In the genomic region with DNA sequence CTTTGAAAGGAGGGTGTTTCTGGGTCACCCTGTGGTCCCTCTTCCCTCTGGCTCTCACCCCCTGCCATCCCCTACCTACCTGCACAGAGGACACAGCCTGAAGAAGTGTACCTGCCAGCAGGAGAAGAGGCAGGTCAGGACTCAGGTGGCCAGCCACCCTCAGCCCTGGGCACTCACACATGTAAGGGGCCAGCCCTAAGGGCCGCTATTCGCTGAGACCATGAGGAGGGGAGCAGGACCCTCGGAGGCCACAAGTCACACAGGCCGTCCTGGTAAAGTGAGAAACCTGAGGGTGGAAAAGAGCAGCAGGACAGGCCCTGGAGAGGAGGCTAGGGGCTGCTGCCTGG, we compare ENCODE assay signal across 7 cellular contexts. TPM values are rescaled to one million over a fixed set of nuclear protein-coding genes. Genes with fewer than 3 reads are reported as not detected.
DNase-seq lines count a peak whose midpoint lies in the region; ATAC-seq and TF ChIP-seq lines count a peak whose summit lies in the region.

No MANE protein-coding gene starts in this region.

- no peak for TF ChIP-seq EP300 in stomach (IDR thresholded peaks at IDR 0.05)

- peaks cover 17 to 34% (median 26%) of the 10 kb centered on the region in 4 donors for H3K4me1 ChIP-seq in stomach

- intact Hi-C loops in stomach (cut with DNase I; ENCODE audit: low total_unique reads): no loop called here

- DNase-seq in WERI-Rb-1 (no peak), stomach (no peak), AML-193 (lab: John Stamatoyannopoulos, UW) (no peak), MV-4-11 (lab: John Stamatoyannopoulos, UW) (no peak)

- H3K36me3 ChIP-seq in WERI-Rb-1: peaks cover 33% of the 10 kb centered on the region
- peaks cover 11 to 26% (median 23%) of the 10 kb centered on the region in 4 donors for H3K36me3 ChIP-seq in stomach

- peak overlapping the region; percentile 71 for H3K4me3 ChIP-seq in WERI-Rb-1 (ENCODE audit: low read depth, low read length)
- peak overlapping the region; percentile 67 for H3K4me3 ChIP-seq in iPS-11a (ENCODE audit: low read depth, low read length)
- peak overlapping the region; percentile 54 to 69 (median 58) for H3K4me3 ChIP-seq in stomach

- no peak for TF ChIP-seq CTCF in WERI-Rb-1 (IDR thresholded peaks at IDR 0.05; ENCODE audit: low read depth, low read length)
- TF ChIP-seq CTCF in stomach (IDR thresholded peaks at IDR 0.05): no peak

- H3K27ac ChIP-seq in WERI-Rb-1 (peak overlapping the region; percentile 93), stomach (peak overlapping the region; percentile 86 to 94 (median 93))

- H3K27me3 ChIP-seq in WERI-Rb-1 (ENCODE audit: insufficient read depth, low read depth, severe bottlenecking) (no peaks in the 10 kb centered on the region), stomach (no peaks in the 10 kb centered on the region)

- 4 to 29% (median 7%) methylated on average over 4 of the region's 4 CpGs for WGBS in stomach, 5 donors

- H3K9me3 ChIP-seq in WERI-Rb-1 (ENCODE audit: severe bottlenecking) (no peaks in the 10 kb centered on the region), stomach (no peaks in the 10 kb centered on the region)

- TF ChIP-seq POLR2A in stomach (IDR thresholded peaks at IDR 0.05): no peak

- ATAC-seq in GM21825 (IDR thresholded peaks at IDR 0.05; ENCODE audit: unreplicated experiment): peak; percentile 0
- no peak for ATAC-seq in GM18519 (IDR thresholded peaks at IDR 0.05; ENCODE audit: low FRiP score, unreplicated experiment)

RNA-seq across cellular contexts. Expression of gene ZNF692, which starts 1.2 kb away (rescaled TPM):
- total RNA-seq in stomach: 100 to 1,000 TPM in 2 of 5 donors, 10 to 100 TPM in 2, 1 to 10 TPM in 1; 8.4 to 120 (median 87.5) TPM
- 10 to 100 TPM; 28.4 to 98.0 (median 44.9) TPM for polyA plus RNA-seq in stomach

RNA-seq across cellular contexts. Expression of gene ZNF672, which starts 19.7 kb away (rescaled TPM):
- 100 to 1,000 TPM in 1 of 5 donors, 10 to 100 TPM in 4; 17.1 to 142 (median 57.8) TPM for total RNA-seq in stomach
- polyA plus RNA-seq in stomach: 10 to 100 TPM; 13.0 to 18.0 (median 17.1) TPM

RNA-seq across cellular contexts. Expression of gene SH3BP5L, which starts 32.0 kb away (rescaled TPM):
- 10 to 100 TPM; 11.6 to 20.0 (median 14.9) TPM for total RNA-seq in stomach
- 10 to 100 TPM in 2 of 3 donors, 1 to 10 TPM in 1; 9.6 to 13.6 (median 10.6) TPM for polyA plus RNA-seq in stomach

RNA-seq across cellular contexts. Expression of gene PGBD2, which starts 48.3 kb away (rescaled TPM):
- total RNA-seq in stomach: 10 to 100 TPM in 1 of 5 donors, 1 to 10 TPM in 4; 1.8 to 12.5 (median 5.9) TPM
- 1 to 10 TPM; 2.1 to 5.6 (median 2.4) TPM for polyA plus RNA-seq in stomach
